Comparison of ENCODE assay signal across 19 cellular contexts in genomic region chr19:7458675-7459074, GRCh38. TPM values are rescaled to one million over a fixed set of nuclear protein-coding genes. Genes with fewer than 3 reads are reported as not detected.
DNase-seq lines count a peak whose midpoint lies in the region; ATAC-seq, FAIRE-seq and TF ChIP-seq lines count a peak whose summit lies in the region.
"Had no signal": no experiment of that assay in that cellular context is flagged by ENCODE, and none has a peak within 500 bp of the region (broad histone marks: within the 10 kb centered on the region; RNA-seq: fewer than 3 reads in every experiment).

No MANE protein-coding gene starts in this region.

- FAIRE-seq in bronchial epithelial cell (lab: Jason Lieb, UNC), result peak; percentile 90
- FAIRE-seq: G401.6, GM12892, H1 had no signal

- no TSS peak for BruUV-seq in PC-9 (replicated peaks; lab: Mats Ljungman, UMichigan)

- POLR2A ChIA-PET in HEK293 (lab: Yijun Ruan, JAX), result no interaction called here
- POLR2A ChIA-PET in PC-9 (lab: Charles Lee; ENCODE audit: unreplicated experiment), result no interaction called here

- H3F3A ChIP-seq in PC-9 (ENCODE audit: insufficient read depth, low read depth), result peaks cover 55% of the 10 kb centered on the region

- H3K4me1 ChIP-seq in HEK293 (ENCODE audit: control insufficient read depth, insufficient read depth, low read length) (no peaks in the 10 kb centered on the region), PC-9 (replicated peaks; ENCODE audit: insufficient read depth) (peaks cover 36% of the 10 kb centered on the region), right lobe of liver (no peaks in the 10 kb centered on the region)
- H3K4me1 ChIP-seq: Caco-2 had no signal

- no peak overlapping the region for H3K4me3 Mint-ChIP-seq in progenitor cell of endocrine pancreas (ENCODE audit: low read depth)
- no peak overlapping the region for H3K4me3 Mint-ChIP-seq in activated CD8-positive, alpha-beta memory T cell treated with anti-CD3 and anti-CD28 coated beads, Interleukin-2, amount 10 ng/mL, durations not matched to agents 7 days and 5 days
- H3K4me3 Mint-ChIP-seq: CD4-positive, alpha-beta memory T cell had no signal

- no peaks in the 10 kb centered on the region for H4K20me1 ChIP-seq in PC-9 (ENCODE audit: insufficient read depth)

- peaks cover 42% of the 10 kb centered on the region for H3K36me3 Mint-ChIP-seq in progenitor cell of endocrine pancreas (ENCODE audit: insufficient read depth)
- H3K36me3 Mint-ChIP-seq in activated CD8-positive, alpha-beta memory T cell treated with anti-CD3 and anti-CD28 coated beads, Interleukin-2, amount 10 ng/mL, durations not matched to agents 7 days and 5 days, result peaks cover 47% of the 10 kb centered on the region

- H3K27me3 ChIP-seq in PC-9 (ENCODE audit: insufficient read depth, low read depth) (no peaks in the 10 kb centered on the region), bronchial epithelial cell (ENCODE audit: control insufficient read depth, insufficient read depth, low read length) (no peaks in the 10 kb centered on the region), right lobe of liver (no peaks in the 10 kb centered on the region)

- H3K4me2 ChIP-seq in PC-9, result no peak overlapping the region

- CTCF ChIA-PET in HEK293 (lab: Yijun Ruan, JAX) (interaction anchor here (0.6 to 0.8 kb wide), 2 partner anchors 75 to 343 kb away, joined by 5 to 8 read pairs; no protein-coding TSS in a partner anchor), PC-9 (lab: Charles Lee) (no interaction called here)
- CTCF ChIA-PET in activated CD8-positive, alpha-beta memory T cell treated with anti-CD3 and anti-CD28 coated beads, Interleukin-2, amount 10 ng/mL, durations not matched to agents 7 days and 5 days (lab: Charles Lee), result no interaction called here

- H3K4me1 Mint-ChIP-seq in progenitor cell of endocrine pancreas (ENCODE audit: low read depth), result no peaks in the 10 kb centered on the region
- no peaks in the 10 kb centered on the region for H3K4me1 Mint-ChIP-seq in activated CD8-positive, alpha-beta memory T cell treated with anti-CD3 and anti-CD28 coated beads, Interleukin-2, amount 10 ng/mL, durations not matched to agents 7 days and 5 days

- no peak for DNase-seq in PC-9
- DNase-seq in bronchial epithelial cell (ENCODE audit: low read depth), result no peak
- DNase-seq in progenitor cell of endocrine pancreas (ENCODE audit: low spot score, unreplicated experiment), result no peak
- DNase-seq in NCI-H226, result no peak
- DNase-seq in COLO668 (lab: John Stamatoyannopoulos, UW; ENCODE audit: unreplicated experiment), result no peak
- DNase-seq in activated CD8-positive, alpha-beta memory T cell treated with anti-CD3 and anti-CD28 coated beads, Interleukin-2, amount 10 ng/mL, durations not matched to agents 7 days and 5 days, result no peak
- DNase-seq in right lobe of liver, result no peak
- DNase-seq: C1 segment of cervical spinal cord; Caco-2; CD4-positive, alpha-beta memory T cell; DMS153; DND-41; GM23248; H7; HCEC 1CT had no signal

- H3K9me2 ChIP-seq in PC-9 (ENCODE audit: insufficient read depth), result no peaks in the 10 kb centered on the region

- H3K79me2 ChIP-seq in PC-9 (ENCODE audit: low read depth), result peaks cover 14% of the 10 kb centered on the region; the same call in 1 of the 2 replicates

- H3K9me3 Mint-ChIP-seq in progenitor cell of endocrine pancreas (ENCODE audit: low read depth), result peaks cover 15% of the 10 kb centered on the region
- peaks cover 9% of the 10 kb centered on the region for H3K9me3 Mint-ChIP-seq in activated CD8-positive, alpha-beta memory T cell treated with anti-CD3 and anti-CD28 coated beads, Interleukin-2, amount 10 ng/mL, durations not matched to agents 7 days and 5 days (ENCODE audit: low read depth)

- H3K36me3 ChIP-seq in HEK293 (ENCODE audit: control insufficient read depth in 2 of 2, insufficient read depth in 1 of 2, low read length in 2 of 2) (peaks cover 0 to 70% of the 10 kb centered on the region in 2 experiments; a peak in 2 of 3 replicates), PC-9 (ENCODE audit: low read depth) (peaks cover 41% of the 10 kb centered on the region), bronchial epithelial cell (ENCODE audit: control insufficient read depth, insufficient read depth, low read length) (peaks cover 50% of the 10 kb centered on the region), right lobe of liver (peaks cover 0 to 50% (median 5%) of the 10 kb centered on the region in 4 donors)

- peak overlapping the region; percentile 59 for H3K27ac Mint-ChIP-seq in progenitor cell of endocrine pancreas
- H3K27ac Mint-ChIP-seq in activated CD8-positive, alpha-beta memory T cell treated with anti-CD3 and anti-CD28 coated beads, Interleukin-2, amount 10 ng/mL, durations not matched to agents 7 days and 5 days, result no peak overlapping the region

- 92% methylated on average over 4 of the region's 9 CpGs for WGBS in right lobe of liver (ENCODE audit: insufficient coverage, low coverage, low lambda C conversion rate, missing lambda C conversion rate)

- intact Hi-C loops in PC-9 (cut with micrococcal nuclease; ENCODE audit: unreplicated experiment) (no loop called here), right lobe of liver (cut with DNase I) (no loop called here)

- H3K4me3 ChIP-seq in HEK293 (ENCODE audit: low read depth, low read length), result no peak overlapping the region
- H3K4me3 ChIP-seq in PC-9, result no peak overlapping the region
- H3K4me3 ChIP-seq in bronchial epithelial cell (ENCODE audit: low read depth, low read length), result no peak overlapping the region
- H3K4me3 ChIP-seq in right lobe of liver, result no peak overlapping the region
- H3K4me3 ChIP-seq: GM23248 had no signal

- H3K27ac ChIP-seq in HEK293 (ENCODE audit: extremely low read depth, low read depth, low read length) (no peak overlapping the region), PC-9 (peak overlapping the region; percentile 98; the same call in 1 of the 2 replicates), right lobe of liver (no peak overlapping the region)
- H3K27ac ChIP-seq: GM23248 had no signal

- H3K27me3 Mint-ChIP-seq in progenitor cell of endocrine pancreas, result no peaks in the 10 kb centered on the region
- H3K27me3 Mint-ChIP-seq in activated CD8-positive, alpha-beta memory T cell treated with anti-CD3 and anti-CD28 coated beads, Interleukin-2, amount 10 ng/mL, durations not matched to agents 7 days and 5 days, result no peaks in the 10 kb centered on the region
- H3K27me3 Mint-ChIP-seq: CD4-positive, alpha-beta memory T cell had no signal

- no peak for TF ChIP-seq POLR2A in right lobe of liver (IDR thresholded peaks at IDR 0.05)

- ATAC-seq in activated CD8-positive, alpha-beta memory T cell treated with anti-CD3 and anti-CD28 coated beads, Interleukin-2, amount 10 ng/mL, durations not matched to agents 7 days and 5 days, result no peak
- ATAC-seq in right lobe of liver, result no peak

- H3K9me3 ChIP-seq in HEK293 (ENCODE audit: control insufficient read depth, insufficient read depth, low read depth, low read length) (no peaks in the 10 kb centered on the region), PC-9 (ENCODE audit: insufficient read depth, low read depth) (peaks cover 9% of the 10 kb centered on the region; the same call in 1 of the 2 replicates), right lobe of liver (no peaks in the 10 kb centered on the region)
- H3K9me3 ChIP-seq: Caco-2 had no signal

- TF ChIP-seq CTCF in HEK293 (tag by site-specific recombination; IDR thresholded peaks at IDR 0.05) (no peak), PC-9 (conservative IDR thresholded peaks at IDR 0.05) (no peak), bronchial epithelial cell (IDR thresholded peaks at IDR 0.05; ENCODE audit: insufficient read depth, low read length, severe bottlenecking) (no peak), progenitor cell of endocrine pancreas (IDR thresholded peaks at IDR 0.05; ENCODE audit: unreplicated experiment) (no peak), right lobe of liver (IDR thresholded peaks at IDR 0.05) (no peak)

- H2AFZ ChIP-seq in PC-9, result no peak overlapping the region
- H2AFZ ChIP-seq: GM23248 had no signal

TF ChIP-seq in HEK293, 187 proteins besides CTCF, POLR2A, EP300 and RAD21:
- TF ChIP-seq SCRT2 (tag by site-specific recombination; IDR thresholded peaks at IDR 0.05), result peak; percentile 60; the same call in 1 of the 2 replicates
- no peak for TF ChIP-seq ZNF600 (tag by site-specific recombination; IDR thresholded peaks at IDR 0.05)

RNA-seq across cellular contexts. Expression of gene PEX11G, which starts 30.2 kb away (rescaled TPM):
- total RNA-seq in PC-9 (2021), result 10.5 and 16.0 TPM in 2 replicates
- total RNA-seq in bronchial epithelial cell, result 2.1 and 3.8 TPM in 2 replicates
- total RNA-seq in progenitor cell of endocrine pancreas, result 5.5 and 6.1 TPM in 2 replicates
- total RNA-seq in activated CD8-positive, alpha-beta memory T cell treated with anti-CD3 and anti-CD28 coated beads, Interleukin-2, amount 10 ng/mL, durations not matched to agents 7 days and 5 days, result 1 to 10 TPM in 1 of 2 experiments, under 1 TPM in 1; 0.58 to 1.9 TPM
- 10 to 100 TPM in 2 of 6 experiments, 1 to 10 TPM in 4; 4.8 to 14.3 (median 9.4) TPM for total RNA-seq in right lobe of liver

RNA-seq across cellular contexts. Expression of gene ZNF358, which starts 57.2 kb away (rescaled TPM):
- total RNA-seq in PC-9 (2021) (60.7 and 85.3 TPM in 2 replicates), bronchial epithelial cell (3.5 and 3.9 TPM in 2 replicates), progenitor cell of endocrine pancreas (78.0 and 86.1 TPM in 2 replicates), right lobe of liver (10 to 100 TPM; 15.3 to 35.1 (median 24.8) TPM)
- 10 to 100 TPM in 1 of 2 experiments, 1 to 10 TPM in 1; 8.9 to 11.3 TPM for total RNA-seq in activated CD8-positive, alpha-beta memory T cell treated with anti-CD3 and anti-CD28 coated beads, Interleukin-2, amount 10 ng/mL, durations not matched to agents 7 days and 5 days
